ENCODE assay signal across 37 cellular contexts in the genomic region with DNA sequence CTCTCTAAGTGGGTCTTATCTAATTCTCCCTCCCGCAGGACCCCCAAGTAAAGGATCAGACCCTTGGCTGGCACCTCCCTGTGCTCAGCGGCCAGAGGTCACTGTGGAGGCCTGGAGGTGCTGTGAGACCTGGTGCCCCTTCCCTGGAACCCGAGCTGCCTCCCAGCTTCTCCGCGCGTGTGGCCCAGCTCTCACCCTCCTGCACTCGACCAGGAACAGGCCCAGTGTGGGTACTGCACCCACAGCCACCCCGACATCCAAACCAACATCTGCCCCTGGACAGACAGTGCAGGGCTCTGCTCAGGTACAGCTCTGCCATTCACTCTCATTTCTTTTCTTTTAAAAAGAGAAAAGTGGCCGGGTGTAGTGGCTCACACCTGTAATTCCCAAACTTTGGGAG.
"Had no signal": no experiment of that assay in that cellular context is flagged by ENCODE, and none has a peak within 500 bp of the region (broad histone marks: within the 10 kb centered on the region; RNA-seq: fewer than 3 reads in every experiment).

No MANE protein-coding gene starts in this region.

- H3K27me3 ChIP-seq: ascending aorta, cardiac muscle cell had no signal

- H3K27ac Mint-ChIP-seq: activated CD4-positive, alpha-beta memory T cell treated with anti-CD3 and anti-CD28 coated beads for 36 hours; activated CD4-positive, alpha-beta T cell treated with anti-CD3 and anti-CD28 coated beads for 36 hours; activated CD4-positive, alpha-beta T cell treated with anti-CD3 and anti-CD28 coated beads, Interleukin-2, amount 10 ng/mL, durations not matched to agents 7 days and 5 days; activated CD8-positive, alpha-beta T cell treated with anti-CD3 and anti-CD28 coated beads for 36 hours; activated naive CD4-positive, alpha-beta T cell treated with anti-CD3 and anti-CD28 coated beads for 36 hours; activated naive CD4-positive, alpha-beta T cell treated with anti-CD3 and anti-CD28 coated beads, Interleukin-2, amount 50 U/mL, for 24 hours; activated naive CD8-positive, alpha-beta T cell; activated naive CD8-positive, alpha-beta T cell treated with anti-CD3 and anti-CD28 coated beads, Interleukin-2, amount 10 ng/mL, durations not matched to agents 7 days and 5 days; activated naive CD8-positive, alpha-beta T cell treated with anti-CD3 and anti-CD28 coated beads, Interleukin-2, amount 50 U/mL, for 24 hours; activated T-cell treated with anti-CD3 and anti-CD28 coated beads, Interleukin-2, amount 50 U/mL, for 24 hours; activated T-cell treated with anti-CD3 and anti-CD28 coated beads, Interleukin-2, amount 50 U/mL, for 72 hours; activated T-helper 1 cell treated with anti-CD3 and anti-CD28 coated beads, Interleukin-12 subunit alpha, Interleukin-12 subunit beta, Interleukin-2, Interleukin-4 antibody, amounts not matched to agents 30 ng/mL and 10 ng/mL and 1 ng/mL, durations not matched to agents 14 hours and 24 hours and 36 hours; activated T-helper 17 cell treated with anti-CD3 and anti-CD28 coated beads, Interleukin-2, amount 50 U/mL, for 72 hours; brain; T-helper 1 cell treated with Interleukin-12 subunit alpha and Interleukin-12 subunit beta and Interleukin-4 antibody, amounts not matched to agents 30 μg/mL and 1 μg/mL, for 36 hours; T-helper 2 cell treated with Interferon-gamma antibody and Interleukin-4, amounts not matched to agents 5 μg/mL and 100 μg/mL, for 36 hours had no signal

- H3K4me1 Mint-ChIP-seq: activated CD4-positive, alpha-beta T cell treated with anti-CD3 and anti-CD28 coated beads, Interleukin-2, amount 10 ng/mL, durations not matched to agents 7 days and 5 days; activated naive CD4-positive, alpha-beta T cell treated with anti-CD3 and anti-CD28 coated beads, Interleukin-2, amount 50 U/mL, for 24 hours; activated T-helper 17 cell treated with anti-CD3 and anti-CD28 coated beads, Interleukin-2, amount 50 U/mL, for 72 hours; brain; central memory CD8-positive, alpha-beta T cell had no signal

- H3K9me3 Mint-ChIP-seq: activated CD4-positive, alpha-beta memory T cell treated with anti-CD3 and anti-CD28 coated beads for 36 hours; activated CD4-positive, alpha-beta T cell treated with anti-CD3 and anti-CD28 coated beads, Interleukin-2, amount 10 ng/mL, durations not matched to agents 7 days and 5 days; activated CD8-positive, alpha-beta T cell treated with anti-CD3 and anti-CD28 coated beads for 36 hours; activated naive CD4-positive, alpha-beta T cell treated with anti-CD3 and anti-CD28 coated beads for 36 hours; activated naive CD4-positive, alpha-beta T cell treated with anti-CD3 and anti-CD28 coated beads, Interleukin-2, amount 50 U/mL, for 24 hours; activated naive CD8-positive, alpha-beta T cell treated with anti-CD3 and anti-CD28 coated beads, Interleukin-2, amount 10 ng/mL, durations not matched to agents 7 days and 5 days; activated naive CD8-positive, alpha-beta T cell treated with anti-CD3 and anti-CD28 coated beads, Interleukin-2, amount 50 U/mL, for 24 hours; activated T-cell treated with anti-CD3 and anti-CD28 coated beads, Interleukin-2, amount 50 U/mL, for 24 hours; activated T-cell treated with anti-CD3 and anti-CD28 coated beads, Interleukin-2, amount 50 U/mL, for 72 hours; activated T-helper 1 cell treated with anti-CD3 and anti-CD28 coated beads, Interleukin-12 subunit alpha, Interleukin-12 subunit beta, Interleukin-2, Interleukin-4 antibody, amounts not matched to agents 30 ng/mL and 10 ng/mL and 1 ng/mL, durations not matched to agents 14 hours and 24 hours and 36 hours; activated T-helper 17 cell treated with anti-CD3 and anti-CD28 coated beads, Interleukin-2, amount 50 U/mL, for 72 hours; brain; central memory CD8-positive, alpha-beta T cell; T-helper 1 cell treated with Interleukin-12 subunit alpha and Interleukin-12 subunit beta and Interleukin-4 antibody, amounts not matched to agents 30 μg/mL and 1 μg/mL, for 36 hours; T-helper 2 cell treated with Interferon-gamma antibody and Interleukin-4, amounts not matched to agents 5 μg/mL and 100 μg/mL, for 36 hours had no signal

- H3K36me3 Mint-ChIP-seq: activated CD4-positive, alpha-beta memory T cell treated with anti-CD3 and anti-CD28 coated beads for 36 hours; activated naive CD4-positive, alpha-beta T cell treated with anti-CD3 and anti-CD28 coated beads, Interleukin-2, amount 50 U/mL, for 24 hours; activated naive CD8-positive, alpha-beta T cell; activated naive CD8-positive, alpha-beta T cell treated with anti-CD3 and anti-CD28 coated beads, Interleukin-2, amount 10 ng/mL, durations not matched to agents 7 days and 5 days; brain had no signal

- H3K9me3 ChIP-seq: ascending aorta had no signal

- H3K36me3 ChIP-seq: ascending aorta, cardiac muscle cell had no signal

- H3K4me3 ChIP-seq: ascending aorta, cardiac muscle cell had no signal

- H3K27ac ChIP-seq: ascending aorta, cardiac muscle cell, VCaP had no signal

- H3K4me1 ChIP-seq: ascending aorta had no signal

- H3K27me3 Mint-ChIP-seq: activated CD4-positive, alpha-beta memory T cell treated with anti-CD3 and anti-CD28 coated beads for 36 hours; activated CD4-positive, alpha-beta T cell treated with anti-CD3 and anti-CD28 coated beads for 36 hours; activated CD4-positive, alpha-beta T cell treated with anti-CD3 and anti-CD28 coated beads, Interleukin-2, amount 10 ng/mL, durations not matched to agents 7 days and 5 days; activated CD8-positive, alpha-beta T cell treated with anti-CD3 and anti-CD28 coated beads for 36 hours; activated naive CD4-positive, alpha-beta T cell treated with anti-CD3 and anti-CD28 coated beads, Interleukin-2, amount 50 U/mL, for 24 hours; activated naive CD8-positive, alpha-beta T cell; activated naive CD8-positive, alpha-beta T cell treated with anti-CD3 and anti-CD28 coated beads, Interleukin-2, amount 50 U/mL, for 24 hours; activated T-cell treated with anti-CD3 and anti-CD28 coated beads, Interleukin-2, amount 50 U/mL, for 24 hours; central memory CD8-positive, alpha-beta T cell had no signal

- FAIRE-seq: bronchial epithelial cell, TTC549 had no signal

- DNase-seq: activated CD4-positive, alpha-beta memory T cell treated with anti-CD3 and anti-CD28 coated beads for 36 hours; activated CD4-positive, alpha-beta T cell treated with anti-CD3 and anti-CD28 coated beads for 1 hour; activated CD4-positive, alpha-beta T cell treated with anti-CD3 and anti-CD28 coated beads for 48 hours; activated CD4-positive, alpha-beta T cell treated with anti-CD3 and anti-CD28 coated beads, Interleukin-2, amount 10 ng/mL, durations not matched to agents 7 days and 5 days; activated CD4-positive, CD25-positive, alpha-beta regulatory T cell; activated CD8-positive, alpha-beta memory T cell treated with anti-CD3 and anti-CD28 coated beads, Interleukin-2, amount 50 U/mL, for 4 hours; activated CD8-positive, alpha-beta T cell treated with anti-CD3 and anti-CD28 coated beads for 36 hours; activated gamma-delta T cell treated with Interleukin-2 at 50 U/mL for 16 hours; activated naive CD4-positive, alpha-beta T cell; activated naive CD4-positive, alpha-beta T cell treated with anti-CD3 and anti-CD28 coated beads for 36 hours; activated naive CD8-positive, alpha-beta T cell treated with anti-CD3 and anti-CD28 coated beads, Interleukin-2, amount 10 ng/mL, durations not matched to agents 7 days and 5 days; activated naive CD8-positive, alpha-beta T cell treated with anti-CD3 and anti-CD28 coated beads, Interleukin-2, amount 50 U/mL, for 24 hours; activated T-cell treated with anti-CD3 and anti-CD28 coated beads for 4 hours; activated T-cell treated with anti-CD3 and anti-CD28 coated beads, Interleukin-2, amount 50 U/mL, for 24 hours; activated T-cell treated with anti-CD3 and anti-CD28 coated beads, Interleukin-2, amount 50 U/mL, for 72 hours; amygdala; anterior cingulate cortex; caudate nucleus; cerebellar nuclear complex; SW 1271; T-helper 1 cell; T-helper 2 cell; T-helper 9 cell had no signal

- H3K4me3 Mint-ChIP-seq: activated CD4-positive, alpha-beta memory T cell treated with anti-CD3 and anti-CD28 coated beads for 36 hours; activated CD4-positive, alpha-beta T cell treated with anti-CD3 and anti-CD28 coated beads for 36 hours; activated CD4-positive, alpha-beta T cell treated with anti-CD3 and anti-CD28 coated beads, Interleukin-2, amount 10 ng/mL, durations not matched to agents 7 days and 5 days; activated CD8-positive, alpha-beta T cell treated with anti-CD3 and anti-CD28 coated beads for 36 hours; activated naive CD4-positive, alpha-beta T cell treated with anti-CD3 and anti-CD28 coated beads for 36 hours; activated naive CD4-positive, alpha-beta T cell treated with anti-CD3 and anti-CD28 coated beads, Interleukin-2, amount 50 U/mL, for 24 hours; activated naive CD8-positive, alpha-beta T cell; activated naive CD8-positive, alpha-beta T cell treated with anti-CD3 and anti-CD28 coated beads, Interleukin-2, amount 10 ng/mL, durations not matched to agents 7 days and 5 days; activated naive CD8-positive, alpha-beta T cell treated with anti-CD3 and anti-CD28 coated beads, Interleukin-2, amount 50 U/mL, for 24 hours; activated T-cell treated with anti-CD3 and anti-CD28 coated beads, Interleukin-2, amount 50 U/mL, for 24 hours; activated T-cell treated with anti-CD3 and anti-CD28 coated beads, Interleukin-2, amount 50 U/mL, for 72 hours; activated T-helper 1 cell treated with anti-CD3 and anti-CD28 coated beads, Interleukin-12 subunit alpha, Interleukin-12 subunit beta, Interleukin-2, Interleukin-4 antibody, amounts not matched to agents 30 ng/mL and 10 ng/mL and 1 ng/mL, durations not matched to agents 14 hours and 24 hours and 36 hours; activated T-helper 17 cell treated with anti-CD3 and anti-CD28 coated beads, Interleukin-2, amount 50 U/mL, for 72 hours; brain; central memory CD8-positive, alpha-beta T cell; T-helper 1 cell treated with Interleukin-12 subunit alpha and Interleukin-12 subunit beta and Interleukin-4 antibody, amounts not matched to agents 30 μg/mL and 1 μg/mL, for 36 hours; T-helper 2 cell treated with Interferon-gamma antibody and Interleukin-4, amounts not matched to agents 5 μg/mL and 100 μg/mL, for 36 hours had no signal
